1 cellular context compared by ENCODE assay signal in the genomic region with DNA sequence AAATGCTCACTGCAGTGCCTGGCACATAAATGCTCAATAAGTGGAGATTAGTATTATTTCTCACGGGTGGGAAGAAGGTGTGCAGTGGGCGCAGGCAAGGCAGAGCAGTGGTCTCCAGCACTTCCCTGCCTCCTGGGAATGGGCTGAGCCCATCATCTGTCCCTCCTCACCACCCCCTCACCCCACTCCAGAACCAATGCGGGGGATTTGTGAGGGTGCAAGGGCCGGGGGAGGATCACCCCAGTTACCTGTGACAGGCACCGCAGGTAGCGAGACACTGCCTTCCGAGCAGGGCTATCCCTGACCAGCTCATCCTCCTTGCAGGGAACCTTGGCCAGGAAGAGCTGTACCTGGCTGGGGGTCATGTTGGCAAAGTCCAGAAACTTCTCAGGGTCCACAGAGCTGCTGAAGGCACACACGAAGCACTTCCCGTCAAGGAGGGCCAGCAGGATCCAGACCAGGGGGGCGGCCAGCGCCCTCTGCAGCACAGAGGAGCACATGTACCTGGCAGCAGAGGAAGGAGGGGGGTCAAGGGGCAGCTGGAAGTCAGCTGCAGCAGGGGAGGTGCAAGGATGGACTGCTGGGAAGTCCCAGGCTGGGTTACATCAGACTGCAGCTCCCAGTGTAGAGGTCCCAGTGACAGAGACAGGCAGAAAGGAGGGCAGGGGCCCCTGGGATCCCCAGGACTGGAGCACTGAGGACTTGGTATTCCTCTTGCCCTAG.
TF ChIP-seq lines count a peak whose summit lies in the region.

No MANE protein-coding gene starts in this region.

TF ChIP-seq in GM23338, 12 proteins besides CTCF, POLR2A, EP300 and RAD21 (continued from another document):
- TF ChIP-seq, protein P1, sequence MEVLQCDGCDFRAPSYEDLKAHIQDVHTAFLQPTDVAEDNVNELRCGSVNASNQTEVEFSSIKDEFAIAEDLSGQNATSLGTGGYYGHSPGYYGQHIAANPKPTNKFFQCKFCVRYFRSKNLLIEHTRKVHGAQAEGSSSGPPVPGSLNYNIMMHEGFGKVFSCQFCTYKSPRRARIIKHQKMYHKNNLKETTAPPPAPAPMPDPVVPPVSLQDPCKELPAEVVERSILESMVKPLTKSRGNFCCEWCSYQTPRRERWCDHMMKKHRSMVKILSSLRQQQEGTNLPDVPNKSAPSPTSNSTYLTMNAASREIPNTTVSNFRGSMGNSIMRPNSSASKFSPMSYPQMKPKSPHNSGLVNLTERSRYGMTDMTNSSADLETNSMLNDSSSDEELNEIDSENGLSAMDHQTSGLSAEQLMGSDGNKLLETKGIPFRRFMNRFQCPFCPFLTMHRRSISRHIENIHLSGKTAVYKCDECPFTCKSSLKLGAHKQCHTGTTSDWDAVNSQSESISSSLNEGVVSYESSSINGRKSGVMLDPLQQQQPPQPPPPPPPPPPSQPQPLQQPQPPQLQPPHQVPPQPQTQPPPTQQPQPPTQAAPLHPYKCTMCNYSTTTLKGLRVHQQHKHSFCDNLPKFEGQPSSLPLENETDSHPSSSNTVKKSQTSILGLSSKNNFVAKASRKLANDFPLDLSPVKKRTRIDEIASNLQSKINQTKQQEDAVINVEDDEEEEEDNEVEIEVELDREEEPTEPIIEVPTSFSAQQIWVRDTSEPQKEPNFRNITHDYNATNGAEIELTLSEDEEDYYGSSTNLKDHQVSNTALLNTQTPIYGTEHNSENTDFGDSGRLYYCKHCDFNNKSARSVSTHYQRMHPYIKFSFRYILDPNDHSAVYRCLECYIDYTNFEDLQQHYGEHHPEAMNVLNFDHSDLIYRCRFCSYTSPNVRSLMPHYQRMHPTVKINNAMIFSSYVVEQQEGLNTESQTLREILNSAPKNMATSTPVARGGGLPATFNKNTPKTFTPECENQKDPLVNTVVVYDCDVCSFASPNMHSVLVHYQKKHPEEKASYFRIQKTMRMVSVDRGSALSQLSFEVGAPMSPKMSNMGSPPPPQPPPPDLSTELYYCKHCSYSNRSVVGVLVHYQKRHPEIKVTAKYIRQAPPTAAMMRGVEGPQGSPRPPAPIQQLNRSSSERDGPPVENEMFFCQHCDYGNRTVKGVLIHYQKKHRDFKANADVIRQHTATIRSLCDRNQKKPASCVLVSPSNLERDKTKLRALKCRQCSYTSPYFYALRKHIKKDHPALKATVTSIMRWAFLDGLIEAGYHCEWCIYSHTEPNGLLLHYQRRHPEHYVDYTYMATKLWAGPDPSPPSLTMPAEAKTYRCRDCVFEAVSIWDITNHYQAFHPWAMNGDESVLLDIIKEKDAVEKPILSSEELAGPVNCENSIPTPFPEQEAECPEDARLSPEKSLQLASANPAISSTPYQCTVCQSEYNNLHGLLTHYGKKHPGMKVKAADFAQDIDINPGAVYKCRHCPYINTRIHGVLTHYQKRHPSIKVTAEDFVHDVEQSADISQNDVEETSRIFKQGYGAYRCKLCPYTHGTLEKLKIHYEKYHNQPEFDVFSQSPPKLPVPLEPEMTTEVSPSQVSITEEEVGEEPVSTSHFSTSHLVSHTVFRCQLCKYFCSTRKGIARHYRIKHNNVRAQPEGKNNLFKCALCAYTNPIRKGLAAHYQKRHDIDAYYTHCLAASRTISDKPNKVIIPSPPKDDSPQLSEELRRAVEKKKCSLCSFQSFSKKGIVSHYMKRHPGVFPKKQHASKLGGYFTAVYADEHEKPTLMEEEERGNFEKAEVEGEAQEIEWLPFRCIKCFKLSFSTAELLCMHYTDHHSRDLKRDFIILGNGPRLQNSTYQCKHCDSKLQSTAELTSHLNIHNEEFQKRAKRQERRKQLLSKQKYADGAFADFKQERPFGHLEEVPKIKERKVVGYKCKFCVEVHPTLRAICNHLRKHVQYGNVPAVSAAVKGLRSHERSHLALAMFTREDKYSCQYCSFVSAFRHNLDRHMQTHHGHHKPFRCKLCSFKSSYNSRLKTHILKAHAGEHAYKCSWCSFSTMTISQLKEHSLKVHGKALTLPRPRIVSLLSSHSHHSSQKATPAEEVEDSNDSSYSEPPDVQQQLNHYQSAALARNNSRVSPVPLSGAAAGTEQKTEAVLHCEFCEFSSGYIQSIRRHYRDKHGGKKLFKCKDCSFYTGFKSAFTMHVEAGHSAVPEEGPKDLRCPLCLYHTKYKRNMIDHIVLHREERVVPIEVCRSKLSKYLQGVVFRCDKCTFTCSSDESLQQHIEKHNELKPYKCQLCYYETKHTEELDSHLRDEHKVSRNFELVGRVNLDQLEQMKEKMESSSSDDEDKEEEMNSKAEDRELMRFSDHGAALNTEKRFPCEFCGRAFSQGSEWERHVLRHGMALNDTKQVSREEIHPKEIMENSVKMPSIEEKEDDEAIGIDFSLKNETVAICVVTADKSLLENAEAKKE (CRISPR knock-in tag; IDR thresholded peaks at IDR 0.05), result no peak
- TF ChIP-seq ZNF331 (CRISPR knock-in tag; IDR thresholded peaks at IDR 0.05; ENCODE audit: low read depth), result no peak
- TF ChIP-seq, protein P2, sequence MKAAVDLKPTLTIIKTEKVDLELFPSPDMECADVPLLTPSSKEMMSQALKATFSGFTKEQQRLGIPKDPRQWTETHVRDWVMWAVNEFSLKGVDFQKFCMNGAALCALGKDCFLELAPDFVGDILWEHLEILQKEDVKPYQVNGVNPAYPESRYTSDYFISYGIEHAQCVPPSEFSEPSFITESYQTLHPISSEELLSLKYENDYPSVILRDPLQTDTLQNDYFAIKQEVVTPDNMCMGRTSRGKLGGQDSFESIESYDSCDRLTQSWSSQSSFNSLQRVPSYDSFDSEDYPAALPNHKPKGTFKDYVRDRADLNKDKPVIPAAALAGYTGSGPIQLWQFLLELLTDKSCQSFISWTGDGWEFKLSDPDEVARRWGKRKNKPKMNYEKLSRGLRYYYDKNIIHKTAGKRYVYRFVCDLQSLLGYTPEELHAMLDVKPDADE (IDR thresholded peaks at IDR 0.05), result no peak
- TF ChIP-seq STAT1 (IDR thresholded peaks at IDR 0.05; ENCODE audit: unreplicated experiment), result no peak
